In genomic region chr21:37060296-37060695, GRCh38 we compare ENCODE assay signal across 9 cellular contexts. TPM values are rescaled to one million over a fixed set of nuclear protein-coding genes. Genes with fewer than 3 reads are reported as not detected.
DNase-seq lines count a peak whose midpoint lies in the region; ATAC-seq and TF ChIP-seq lines count a peak whose summit lies in the region.
"Had no signal": no experiment of that assay in that cellular context is flagged by ENCODE, and none has a peak within 500 bp of the region (broad histone marks: within the 10 kb centered on the region; RNA-seq: fewer than 3 reads in every experiment).

No MANE protein-coding gene starts in this region.

- peak; percentile 39 for DNase-seq in Calu3
- DNase-seq in LHCN-M2 (ENCODE audit: low read depth), result peak; percentile 99
- DNase-seq in Panc1 (ENCODE audit: low read depth, low spot score), result peak; percentile 83
- DNase-seq in epithelial cell of esophagus (ENCODE audit: low read depth), result peak; percentile 93
- no peak for DNase-seq in cerebellar nuclear complex (lab: John Stamatoyannopoulos, UW)
- DNase-seq in AML-193 (lab: John Stamatoyannopoulos, UW), result no peak

- H3K4me1 ChIP-seq in Panc1 (ENCODE audit: control insufficient read depth, insufficient read depth, low read length), result peaks cover 13% of the 10 kb centered on the region

- H4K20me1 ChIP-seq in neural cell (ENCODE audit: insufficient read depth), result no peaks in the 10 kb centered on the region

- H3K4me3 ChIP-seq in Panc1 (ENCODE audit: low read depth in 2 of 2, low read length in 2 of 2), result no peak overlapping the region
- no peak overlapping the region for H3K4me3 ChIP-seq in epithelial cell of esophagus (ENCODE audit: low read length)
- peak overlapping the region; percentile 50 for H3K4me3 ChIP-seq in neural cell (ENCODE audit: low read length)

- peak; percentile 62 for TF ChIP-seq RAD21 in neural cell (conservative IDR thresholded peaks at IDR 0.05)

- no peaks in the 10 kb centered on the region for H3K9me3 Mint-ChIP-seq in Calu3 (ENCODE audit: low read depth, unreplicated experiment)

- H3K9me3 ChIP-seq in Panc1 (ENCODE audit: control insufficient read depth, insufficient read depth, low read depth, low read length) (no peaks in the 10 kb centered on the region), neural cell (ENCODE audit: low read length) (no peaks in the 10 kb centered on the region)

- TF ChIP-seq CTCF in Calu3 (IDR thresholded peaks at IDR 0.05; ENCODE audit: unreplicated experiment), result no peak
- no peak for TF ChIP-seq CTCF in Panc1 (IDR thresholded peaks at IDR 0.05)
- TF ChIP-seq CTCF in epithelial cell of esophagus (IDR thresholded peaks at IDR 0.05; ENCODE audit: insufficient read depth, low read depth, low read length, missing control alignments), result peak; percentile 39
- peak; percentile 54 for TF ChIP-seq CTCF in neural cell (IDR thresholded peaks at IDR 0.05; ENCODE audit: poor library complexity, severe bottlenecking)

- no TSS peak for BruUV-seq in Calu3 (replicated peaks; lab: Mats Ljungman, UMichigan)
- BruUV-seq in Panc1 (replicated peaks; lab: Mats Ljungman, UMichigan), result no TSS peak

- no peaks in the 10 kb centered on the region for H3K9me2 ChIP-seq in neural cell (ENCODE audit: insufficient read depth, low read length)

- no peak overlapping the region for H2AFZ ChIP-seq in neural cell (ENCODE audit: low read depth, low read length)

- peaks cover 5% of the 10 kb centered on the region for H3F3A ChIP-seq in neural cell (ENCODE audit: insufficient read depth, low read length, poor library complexity, severe bottlenecking)

- H3K27me3 Mint-ChIP-seq in Calu3 (ENCODE audit: unreplicated experiment), result no peaks in the 10 kb centered on the region
- H3K27me3 Mint-ChIP-seq: IgD-negative memory B cell had no signal

- POLR2A ChIA-PET in Panc1 (lab: Charles Lee), result no interaction called here

- H3K79me2 ChIP-seq in neural cell (replicated peaks; ENCODE audit: insufficient read depth, low read length), result peaks cover 5% of the 10 kb centered on the region

- in situ Hi-C loops in Panc1 (cut with HindIII; ENCODE audit: low pct_unique_long_range_greater_than_20kb, low sequenced_read_pairs), result no loop called here

- H3K27ac Mint-ChIP-seq in Calu3 (ENCODE audit: unreplicated experiment), result no peak overlapping the region

- H3K9ac ChIP-seq in neural cell (ENCODE audit: low read length), result peak overlapping the region; percentile 67

- peaks cover 9% of the 10 kb centered on the region for H3K4me1 Mint-ChIP-seq in Calu3 (ENCODE audit: low read depth, unreplicated experiment)

- ATAC-seq in Panc1 (peak; percentile 100), HG02678 (IDR thresholded peaks at IDR 0.05; ENCODE audit: unreplicated experiment) (no peak)

- H3K4me3 Mint-ChIP-seq in Calu3 (ENCODE audit: low read depth, unreplicated experiment), result no peak overlapping the region
- H3K4me3 Mint-ChIP-seq: IgD-negative memory B cell had no signal

- no peaks in the 10 kb centered on the region for H3K36me3 Mint-ChIP-seq in Calu3 (ENCODE audit: insufficient read depth, unreplicated experiment)

- CTCF ChIA-PET in Calu3 (lab: Charles Lee) (interaction anchor here (0.5 to 1.5 kb wide), 2 partner anchors 22 to 83 kb away, joined by 4 to 6 read pairs; no protein-coding TSS in a partner anchor), Panc1 (lab: Charles Lee) (no interaction called here)

- peak; percentile 90 for TF ChIP-seq EP300 in neural cell (conservative IDR thresholded peaks at IDR 0.05; ENCODE audit: poor library complexity, severe bottlenecking)

- intact Hi-C loops in Calu3 (cut with micrococcal nuclease; ENCODE audit: unreplicated experiment) (no loop called here), Panc1 (cut with micrococcal nuclease; ENCODE audit: unreplicated experiment) (no loop called here)

- peak overlapping the region; percentile 56 for H3K4me2 ChIP-seq in neural cell (ENCODE audit: low read length)

- no peaks in the 10 kb centered on the region for H3K27me3 ChIP-seq in Panc1 (ENCODE audit: control insufficient read depth, insufficient read depth, low read length)
- no peaks in the 10 kb centered on the region for H3K27me3 ChIP-seq in neural cell (ENCODE audit: insufficient read depth, low read depth, low read length)

- peak overlapping the region; percentile 63 for H3K27ac ChIP-seq in Panc1 (ENCODE audit: low read length)
- H3K27ac ChIP-seq in neural cell (ENCODE audit: low read length), result peak overlapping the region; percentile 97

- no peaks in the 10 kb centered on the region for H3K36me3 ChIP-seq in Panc1 (ENCODE audit: control insufficient read depth, insufficient read depth, low read length)
- H3K36me3 ChIP-seq in neural cell (ENCODE audit: insufficient read depth, low read length), result no peaks in the 10 kb centered on the region

TF ChIP-seq in neural cell, 6 proteins besides CTCF, POLR2A, EP300 and RAD21:
- TF ChIP-seq SMC3 (conservative IDR thresholded peaks at IDR 0.05; ENCODE audit: poor library complexity) (peak; percentile 65), TAF1 (IDR thresholded peaks at IDR 0.05; ENCODE audit: low read depth) (no peak), MXI1 (conservative IDR thresholded peaks at IDR 0.05; ENCODE audit: poor library complexity, severe bottlenecking) (peak; percentile 37), REST (IDR thresholded peaks at IDR 0.05; ENCODE audit: borderline replicate concordance) (peak; percentile 61), EZH2 (IDR thresholded peaks at IDR 0.05; ENCODE audit: borderline replicate concordance, insufficient read depth, low read length, poor library complexity, severe bottlenecking) (no peak), POLR2AphosphoS5 (IDR thresholded peaks at IDR 0.05) (peak; percentile 93)
TF ChIP-seq in neural cell: peak in this region for 4.

RNA-seq across cellular contexts. Expression of gene PIGP, which starts 12.6 kb away (rescaled TPM):
- 18.7 and 20.4 TPM in 2 replicates for total RNA-seq in Calu3 (2022)
- total RNA-seq in LHCN-M2 (2014; rRNA removed), result 11.1 and 24.1 TPM in 2 replicates
- 18.0 TPM for polyA plus RNA-seq in LHCN-M2 (2012)
- total RNA-seq in Panc1 (2021; ENCODE audit: unreplicated experiment), result 16.1 TPM
- 7.9 TPM for polyA plus RNA-seq in Panc1 (2012; ENCODE audit: insufficient read length)
- 32.1 and 38.5 TPM in 2 replicates for polyA plus RNA-seq in neural cell
- polyA minus RNA-seq in neural cell, result 5.4 and 7.2 TPM in 2 replicates

RNA-seq across cellular contexts. Expression of gene TTC3, which starts 12.8 kb away (rescaled TPM):
- total RNA-seq in Calu3 (2022), result 66.2 and 68.0 TPM in 2 replicates
- total RNA-seq in LHCN-M2 (2014; rRNA removed), result 168 and 189 TPM in 2 replicates
- polyA plus RNA-seq in LHCN-M2 (2012), result 37.2 TPM
- 83.0 TPM for total RNA-seq in Panc1 (2021; ENCODE audit: unreplicated experiment)
- polyA plus RNA-seq in Panc1 (2012; ENCODE audit: insufficient read length), result 40.7 TPM
- 332 and 351 TPM in 2 replicates for polyA plus RNA-seq in neural cell
- polyA minus RNA-seq in neural cell, result 1,130 and 1,254 TPM in 2 replicates

RNA-seq across cellular contexts. Expression of gene RIPPLY3, which starts 53.8 kb away (rescaled TPM):
- total RNA-seq in Calu3 (2022), result 0.17 and 0.40 TPM in 2 replicates
- total RNA-seq in LHCN-M2 (2014; rRNA removed), result not detected in 2 replicates
- not detected for polyA plus RNA-seq in LHCN-M2 (2012)
- total RNA-seq in Panc1 (2021; ENCODE audit: unreplicated experiment), result 1.2 TPM
- polyA plus RNA-seq in Panc1 (2012; ENCODE audit: insufficient read length), result 0.90 TPM
- 0.24 and 0.76 TPM in 2 replicates for polyA plus RNA-seq in neural cell
- polyA minus RNA-seq in neural cell, result 0.35 TPM in 1 of 2 replicates, not detected in the other
- polyA plus RNA-seq: IgD-negative memory B cell had no signal

Comparison
In these comparisons a context has a peak if more than half of its experiments do, and no peak if none do; other contexts are left out.
1. DNase-seq: peak in Calu3 (single experiment), LHCN-M2 (single experiment), Panc1 (single experiment) and epithelial cell of esophagus (single experiment); none in cerebellar nuclear complex (0 of 2) and AML-193 (0 of 2).
2. CTCF ChIP-seq: peak in epithelial cell of esophagus (single experiment) and neural cell (single experiment); none in Calu3 (single experiment) and Panc1 (single experiment).